11 cellular contexts compared by ENCODE assay signal in the genomic region with DNA sequence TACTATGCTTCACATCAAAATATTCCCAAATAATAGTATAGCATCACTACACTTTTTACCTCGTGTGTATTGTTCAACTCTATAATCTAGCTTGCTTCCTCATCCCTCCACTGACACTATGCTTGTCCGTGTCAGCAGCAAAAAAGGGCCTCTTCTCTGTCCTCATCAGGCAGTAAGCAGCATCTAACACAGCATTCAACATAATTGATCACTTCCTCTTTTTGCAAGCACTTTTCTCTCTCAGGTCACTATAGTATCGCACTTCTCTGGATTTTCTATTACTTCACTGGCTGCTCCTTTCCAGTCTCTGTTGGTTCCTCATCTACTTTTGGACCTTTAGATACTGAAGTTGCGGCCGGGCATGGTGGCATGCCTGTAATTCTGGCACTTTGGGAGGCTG.
DNase-seq lines count a peak whose midpoint lies in the region; ATAC-seq, FAIRE-seq and TF ChIP-seq lines count a peak whose summit lies in the region.
"Had no signal": no experiment of that assay in that cellular context is flagged by ENCODE, and none has a peak within 500 bp of the region (broad histone marks: within the 10 kb centered on the region; RNA-seq: fewer than 3 reads in every experiment).

No MANE protein-coding gene starts in this region.

- H3K27me3 Mint-ChIP-seq in nephron progenitor cell (ENCODE audit: low read depth, poor library complexity) = peaks cover 2% of the 10 kb centered on the region

- no peaks in the 10 kb centered on the region for H3K4me1 Mint-ChIP-seq in nephron progenitor cell
- H3K4me1 Mint-ChIP-seq: naive thymus-derived CD8-positive, alpha-beta T cell had no signal

- no peak for FAIRE-seq in GM19239 (lab: Jason Lieb, UNC)

- DNase-seq in GM19239 (ENCODE audit: insufficient read length, low spot score) (peak; percentile 12), nephron progenitor cell (no peak), omental fat pad (ENCODE audit: low spot score) (no peak), esophagus squamous epithelium (lab: John Stamatoyannopoulos, UW) (no peak)
- no peak for DNase-seq in activated naive CD4-positive, alpha-beta T cell (lab: John Stamatoyannopoulos, UW)
- DNase-seq: naive thymus-derived CD8-positive, alpha-beta T cell; stimulated activated CD4-positive, alpha-beta T cell treated with anti-CD3 and anti-CD28 coated beads, Interleukin-1b, Interleukin-23, amount 100 ng/mL, for 48 hours; substantia nigra had no signal

- H3K4me3 ChIP-seq in esophagus squamous epithelium = no peak overlapping the region

- H3K4me3 Mint-ChIP-seq in nephron progenitor cell = no peak overlapping the region
- H3K4me3 Mint-ChIP-seq: naive thymus-derived CD8-positive, alpha-beta T cell had no signal

- H3K27ac Mint-ChIP-seq in nephron progenitor cell = peak overlapping the region; percentile 7
- H3K27ac Mint-ChIP-seq: activated T-helper 2 cell treated with anti-CD3 and anti-CD28 coated beads, Interferon-gamma antibody, Interleukin-2, Interleukin-4, amounts not matched to agents 10 μg/mL and 5 μg/mL and 100 μg/mL, durations not matched to agents 14 hours and 24 hours and 36 hours; naive thymus-derived CD8-positive, alpha-beta T cell had no signal

- ATAC-seq in HG02678 (IDR thresholded peaks at IDR 0.05; ENCODE audit: unreplicated experiment) = peak; percentile 76
- peak; percentile 98 for ATAC-seq in HG03521 (IDR thresholded peaks at IDR 0.05; ENCODE audit: unreplicated experiment)
- no peak for ATAC-seq in omental fat pad (ENCODE audit: low FRiP score)
- ATAC-seq: naive thymus-derived CD8-positive, alpha-beta T cell had no signal

- no peaks in the 10 kb centered on the region for H3K4me1 ChIP-seq in esophagus squamous epithelium

- no peak for TF ChIP-seq POLR2A in esophagus squamous epithelium (IDR thresholded peaks at IDR 0.05)

- H3K36me3 ChIP-seq in esophagus squamous epithelium = no peaks in the 10 kb centered on the region

- H3K9me3 ChIP-seq in esophagus squamous epithelium = no peaks in the 10 kb centered on the region

- H3K27me3 ChIP-seq in esophagus squamous epithelium = no peaks in the 10 kb centered on the region

- H3K27ac ChIP-seq in esophagus squamous epithelium = no peak overlapping the region

- H3K36me3 Mint-ChIP-seq in nephron progenitor cell (ENCODE audit: low read depth) = no peaks in the 10 kb centered on the region
- H3K36me3 Mint-ChIP-seq: naive thymus-derived CD8-positive, alpha-beta T cell had no signal

- H3K9me3 Mint-ChIP-seq in nephron progenitor cell = no peaks in the 10 kb centered on the region
- H3K9me3 Mint-ChIP-seq: activated T-helper 2 cell treated with anti-CD3 and anti-CD28 coated beads, Interferon-gamma antibody, Interleukin-2, Interleukin-4, amounts not matched to agents 10 μg/mL and 5 μg/mL and 100 μg/mL, durations not matched to agents 14 hours and 24 hours and 36 hours; naive thymus-derived CD8-positive, alpha-beta T cell had no signal

- TF ChIP-seq CTCF in nephron progenitor cell (IDR thresholded peaks at IDR 0.05) (no peak), omental fat pad (IDR thresholded peaks at IDR 0.05) (no peak), esophagus squamous epithelium (IDR thresholded peaks at IDR 0.05) (no peak)

- 54 to 62% methylated on average over 4 to 5 of the region's 5 CpGs for WGBS in esophagus squamous epithelium, 2 donors

- intact Hi-C loops in esophagus squamous epithelium (cut with DNase I) = no loop called here
